ENCODE assay signal across 1 cellular context in genomic region chr18:23847321-23847986, GRCh38.
TF ChIP-seq lines count a peak whose summit lies in the region.

No MANE protein-coding gene starts in this region.

TF ChIP-seq in liver, 16 proteins besides CTCF, POLR2A, EP300 and RAD21 (continued from another document):
- TF ChIP-seq REST (IDR thresholded peaks at IDR 0.05): no peak
- no peak for TF ChIP-seq FOXA2 (IDR thresholded peaks at IDR 0.05)
- TF ChIP-seq ZBTB33 (IDR thresholded peaks at IDR 0.05): no peak
- TF ChIP-seq HNF4G (IDR thresholded peaks at IDR 0.05): peak; percentile 18
- TF ChIP-seq JUND (IDR thresholded peaks at IDR 0.05): no peak
